In genomic region chr7:85719981-85720963, GRCh38 we compare ENCODE assay signal across 11 cellular contexts.
DNase-seq lines count a peak whose midpoint lies in the region; TF ChIP-seq lines count a peak whose summit lies in the region.
"Had no signal": no experiment of that assay in that cellular context is flagged by ENCODE, and none has a peak within 500 bp of the region (broad histone marks: within the 10 kb centered on the region; RNA-seq: fewer than 3 reads in every experiment).

No MANE protein-coding gene starts in this region.

- H3K4me3 Mint-ChIP-seq in osteocyte (ENCODE audit: unreplicated experiment): no peak overlapping the region

- no peaks in the 10 kb centered on the region for H3K36me3 Mint-ChIP-seq in osteocyte (ENCODE audit: unreplicated experiment)

- H3K27me3 Mint-ChIP-seq in osteocyte (ENCODE audit: unreplicated experiment): no peaks in the 10 kb centered on the region

- intact Hi-C loops in head of caudate nucleus (cut with DNase I): no loop called here

- no peak for TF ChIP-seq CTCF in AG10803 (conservative IDR thresholded peaks at IDR 0.05; ENCODE audit: low read length)
- TF ChIP-seq CTCF in osteocyte (IDR thresholded peaks at IDR 0.05): no peak

- no peak overlapping the region for H3K4me3 ChIP-seq in AG10803 (ENCODE audit: low read length)
- H3K4me3 ChIP-seq: heart left ventricle, Peyer's patch had no signal

- DNase-seq in AG10803 (ENCODE audit: low read depth): peak; percentile 80
- peak; percentile 35 for DNase-seq in HS-5 (ENCODE audit: low read depth)
- DNase-seq in SKM-1 treated with dmso at 0.1 percent for 144 hours (lab: John Stamatoyannopoulos, UW; ENCODE audit: unreplicated experiment): peak; percentile 42
- peak; percentile 90 for DNase-seq in iris pigment epithelial cell (ENCODE audit: low read depth)
- DNase-seq in osteocyte (ENCODE audit: extremely low spot score, unreplicated experiment): no peak
- no peak for DNase-seq in stimulated activated naive CD4-positive, alpha-beta T cell (lab: John Stamatoyannopoulos, UW)
- no peak for DNase-seq in head of caudate nucleus
- no peak for DNase-seq in NAMALWA (ENCODE audit: low spot score)
- DNase-seq: activated CD4-positive, alpha-beta T cell treated with anti-CD3 and anti-CD28 coated beads for 48 hours; heart left ventricle had no signal

- no peaks in the 10 kb centered on the region for H3K4me1 Mint-ChIP-seq in osteocyte (ENCODE audit: unreplicated experiment)

- no peak overlapping the region for H3K27ac Mint-ChIP-seq in osteocyte (ENCODE audit: unreplicated experiment)

- no peaks in the 10 kb centered on the region for H3K9me3 Mint-ChIP-seq in osteocyte (ENCODE audit: unreplicated experiment)

Comparison
In these comparisons a context has a peak if more than half of its experiments do, and no peak if none do; other contexts are left out.
1. DNase-seq: peak in AG10803 (single experiment), HS-5 (single experiment), SKM-1 treated with dmso at 0.1 percent for 144 hours (single experiment) and iris pigment epithelial cell (single experiment); none in osteocyte (single experiment), stimulated activated naive CD4-positive, alpha-beta T cell (0 of 6), head of caudate nucleus (0 of 42) and NAMALWA (single experiment).